9 cellular contexts compared by ENCODE assay signal in the genomic region with DNA sequence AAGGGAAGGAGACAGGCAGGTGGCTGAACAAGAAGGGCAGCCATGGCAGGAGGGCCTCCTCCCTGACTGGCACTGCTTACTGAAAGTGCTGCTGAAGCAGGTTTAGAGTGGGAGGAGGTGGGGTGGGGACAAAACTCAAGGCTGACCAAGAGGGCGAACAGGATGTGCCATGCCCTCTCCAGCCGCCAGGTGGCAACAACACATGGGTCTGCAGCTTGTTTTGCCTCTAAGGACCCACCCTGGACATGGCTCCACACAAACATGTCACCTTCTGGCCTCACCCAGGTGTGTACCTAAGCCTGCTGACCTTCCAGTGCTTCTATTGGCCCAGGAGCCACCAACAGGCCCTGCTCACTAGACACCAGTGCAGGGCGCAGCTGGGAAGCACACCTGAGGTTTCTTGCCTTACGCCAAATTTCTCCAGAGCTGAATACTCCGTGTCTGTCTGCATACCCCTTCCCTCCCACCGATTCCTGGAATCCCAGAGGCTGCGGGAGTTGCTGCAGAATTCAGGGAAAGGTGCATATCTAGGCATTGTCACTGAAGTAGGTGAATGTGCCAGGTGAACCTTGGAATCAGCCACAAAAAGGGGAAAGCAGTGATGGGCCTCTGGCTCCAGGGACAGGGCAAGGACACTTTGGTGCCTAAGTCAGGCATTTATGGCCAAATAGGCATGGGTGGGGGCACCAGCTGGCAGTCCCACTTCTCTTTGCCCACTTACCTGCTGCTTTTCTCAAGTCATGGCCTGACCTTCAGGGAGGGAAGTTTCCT. TPM values are rescaled to one million over a fixed set of nuclear protein-coding genes. Genes with fewer than 3 reads are reported as not detected.
A peak's percentile ranks its signal among the peaks of the same experiment; 100 is the strongest.
DNase-seq lines count a peak whose midpoint lies in the region; ATAC-seq and TF ChIP-seq lines count a peak whose summit lies in the region.
"Had no signal": no experiment of that assay in that cellular context is flagged by ENCODE, and none has a peak within 500 bp of the region (broad histone marks: within the 10 kb centered on the region; RNA-seq: fewer than 3 reads in every experiment).

No MANE protein-coding gene starts in this region.

- H3K4me3 ChIP-seq in left lung = no peak overlapping the region
- H3K4me3 ChIP-seq: BLaER1 had no signal

- H3K27me3 Mint-ChIP-seq in activated CD4-positive, alpha-beta T cell treated with anti-CD3 and anti-CD28 coated beads, Interleukin-2, amount 10 ng/mL, durations not matched to agents 7 days and 5 days = no peaks in the 10 kb centered on the region

- intact Hi-C loops in left lung (cut with DNase I) = loop anchor here in 1 of 2 donors (5.0 kb wide), 1 partner anchor 120 kb away; a partner anchor contains a TSS

- DNase-seq in NCI-H1436 (lab: John Stamatoyannopoulos, UW) = peak; percentile 67
- DNase-seq in NCI-H1436 treated with DMSO at 0.1 percent for 48 hours (lab: John Stamatoyannopoulos, UW) = no peak
- DNase-seq in NCI-H446 (lab: John Stamatoyannopoulos, UW) = peak; percentile 38 to 67
- peak; percentile 66 for DNase-seq in activated CD4-positive, alpha-beta T cell treated with anti-CD3 and anti-CD28 coated beads, Interleukin-2, amount 10 ng/mL, durations not matched to agents 7 days and 5 days
- peak; percentile 52 to 69 for DNase-seq in dermis microvascular lymphatic vessel endothelial cell (ENCODE audit: low read depth in 2 of 2)
- DNase-seq in left lung = peak; percentile 86 to 92
- DNase-seq in stimulated activated CD4-positive, alpha-beta T cell treated with anti-CD3 and anti-CD28 coated beads, TNF-alpha, amount 100 ng/mL, for 24 hours (ENCODE audit: low read depth in 3 of 3) = peak; percentile 23 to 72 (median 28)

- peaks cover 38% of the 10 kb centered on the region for H3K4me1 Mint-ChIP-seq in activated CD4-positive, alpha-beta T cell treated with anti-CD3 and anti-CD28 coated beads, Interleukin-2, amount 10 ng/mL, durations not matched to agents 7 days and 5 days

- peak; percentile 80 to 91 for TF ChIP-seq CTCF in left lung (IDR thresholded peaks at IDR 0.05)

- peaks cover 0 to 4% of the 10 kb centered on the region in 2 donors for H3K36me3 ChIP-seq in left lung

- CTCF ChIA-PET in activated CD4-positive, alpha-beta T cell treated with anti-CD3 and anti-CD28 coated beads, Interleukin-2, amount 10 ng/mL, durations not matched to agents 7 days and 5 days (lab: Charles Lee) = interaction anchor here (0.6 to 7.7 kb wide), 16 partner anchors 10 to 707 kb away, joined by 3 to 50 read pairs (median 4); a partner anchor contains a TSS

- ATAC-seq in HG03066 (IDR thresholded peaks at IDR 0.05; ENCODE audit: low read depth, unreplicated experiment) (peak; percentile 65), left lung (peak; percentile 67)

- no peak overlapping the region for H3K4me3 Mint-ChIP-seq in activated CD4-positive, alpha-beta T cell treated with anti-CD3 and anti-CD28 coated beads, Interleukin-2, amount 10 ng/mL, durations not matched to agents 7 days and 5 days

- no peak overlapping the region for H3K27ac Mint-ChIP-seq in activated CD4-positive, alpha-beta T cell treated with anti-CD3 and anti-CD28 coated beads, Interleukin-2, amount 10 ng/mL, durations not matched to agents 7 days and 5 days

- H3K9me3 ChIP-seq in left lung = no peaks in the 10 kb centered on the region
- H3K9me3 ChIP-seq: BLaER1 had no signal

- POLR2A ChIA-PET in activated CD4-positive, alpha-beta T cell treated with anti-CD3 and anti-CD28 coated beads, Interleukin-2, amount 10 ng/mL, durations not matched to agents 7 days and 5 days (lab: Charles Lee) = interaction anchor here (1.1 kb wide), 1 partner anchor 121 kb away, joined by 7 read pairs; no protein-coding TSS in a partner anchor

- H3K36me3 Mint-ChIP-seq in activated CD4-positive, alpha-beta T cell treated with anti-CD3 and anti-CD28 coated beads, Interleukin-2, amount 10 ng/mL, durations not matched to agents 7 days and 5 days (ENCODE audit: low read depth) = peaks cover 25% of the 10 kb centered on the region

- no peaks in the 10 kb centered on the region for H3K27me3 ChIP-seq in left lung
- H3K27me3 ChIP-seq: BLaER1 had no signal

- peaks cover 26 to 27% of the 10 kb centered on the region in 2 donors for H3K4me1 ChIP-seq in left lung

- H3K9me3 Mint-ChIP-seq in activated CD4-positive, alpha-beta T cell treated with anti-CD3 and anti-CD28 coated beads, Interleukin-2, amount 10 ng/mL, durations not matched to agents 7 days and 5 days = no peaks in the 10 kb centered on the region

- peak overlapping the region; percentile 25 to 39 for H3K27ac ChIP-seq in left lung
- H3K27ac ChIP-seq: BLaER1 had no signal

RNA-seq across cellular contexts. Expression of a gene that starts 5.3 kb away (rescaled TPM):
- total RNA-seq in activated CD4-positive, alpha-beta T cell treated with anti-CD3 and anti-CD28 coated beads, Interleukin-2, amount 10 ng/mL, durations not matched to agents 7 days and 5 days = 10 to 100 TPM; 32.7 to 34.5 TPM
- total RNA-seq in dermis microvascular lymphatic vessel endothelial cell (1.8 and 4.5 TPM in 2 replicates), left lung (1 to 10 TPM; 4.2 to 7.3 TPM)

RNA-seq across cellular contexts. Expression of a gene that starts 28.3 kb away (rescaled TPM):
- total RNA-seq in activated CD4-positive, alpha-beta T cell treated with anti-CD3 and anti-CD28 coated beads, Interleukin-2, amount 10 ng/mL, durations not matched to agents 7 days and 5 days = 1 to 10 TPM; 5.2 to 5.3 TPM
- total RNA-seq in dermis microvascular lymphatic vessel endothelial cell = 0.51 and 0.89 TPM in 2 replicates
- total RNA-seq in left lung = 1 to 10 TPM; 5.9 to 8.8 TPM

RNA-seq across cellular contexts. Expression of a gene that starts 29.2 kb away (rescaled TPM):
- not detected for total RNA-seq in activated CD4-positive, alpha-beta T cell treated with anti-CD3 and anti-CD28 coated beads, Interleukin-2, amount 10 ng/mL, durations not matched to agents 7 days and 5 days
- total RNA-seq in dermis microvascular lymphatic vessel endothelial cell (not detected in 2 replicates), left lung (10 to 100 TPM in 1 of 2 donors, not detected in 1; 21.4 TPM)
